ENCODE assay signal across 8 cellular contexts in the genomic region with DNA sequence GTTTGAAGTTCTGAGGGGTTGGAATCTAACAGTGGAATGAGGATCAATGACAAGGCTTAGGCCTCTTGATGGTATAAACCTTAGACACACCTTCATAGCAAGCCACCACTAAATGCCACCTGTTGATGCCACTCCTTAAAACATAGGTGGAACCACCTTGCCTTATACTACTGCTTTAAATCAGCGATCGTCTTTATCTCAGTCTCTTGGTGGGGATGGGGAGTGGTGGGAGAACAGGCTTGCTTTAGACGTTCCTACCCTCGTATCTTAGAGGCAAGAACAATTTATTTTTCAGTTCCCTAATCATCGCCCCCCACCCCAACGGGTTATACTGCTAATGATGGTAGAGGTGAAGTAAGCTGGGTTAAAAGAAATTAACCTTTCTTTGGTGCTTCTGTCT. TPM values are rescaled to one million over a fixed set of nuclear protein-coding genes. Genes with fewer than 3 reads are reported as not detected.
DNase-seq lines count a peak whose midpoint lies in the region; ATAC-seq and TF ChIP-seq lines count a peak whose summit lies in the region.

No MANE protein-coding gene starts in this region.

- H3K4me3 Mint-ChIP-seq in IgD-negative memory B cell: peak overlapping the region; percentile 96 to 99 (median 98)
- peak overlapping the region; percentile 97 for H3K4me3 Mint-ChIP-seq in chondrocyte (ENCODE audit: unreplicated experiment)
- peak overlapping the region; percentile 99 for H3K4me3 Mint-ChIP-seq in natural killer cell

- no peak for ATAC-seq in natural killer cell
- no peak for ATAC-seq in omental fat pad (ENCODE audit: low FRiP score)
- ATAC-seq in GM21576 (IDR thresholded peaks at IDR 0.05; ENCODE audit: unreplicated experiment): no peak

- intact Hi-C loops in natural killer cell (cut with micrococcal nuclease): no loop called here

- H3K9me3 Mint-ChIP-seq in IgD-negative memory B cell: no peaks in the 10 kb centered on the region
- no peaks in the 10 kb centered on the region for H3K9me3 Mint-ChIP-seq in chondrocyte (ENCODE audit: low read depth)
- H3K9me3 Mint-ChIP-seq in natural killer cell: no peaks in the 10 kb centered on the region

- H3K27me3 Mint-ChIP-seq in IgD-negative memory B cell (no peaks in the 10 kb centered on the region), chondrocyte (ENCODE audit: low read depth) (no peaks in the 10 kb centered on the region), natural killer cell (ENCODE audit: low read depth in 2 of 2) (no peaks in the 10 kb centered on the region)

- H3K27ac Mint-ChIP-seq in IgD-negative memory B cell (peak overlapping the region in 2 of 3 donors; percentile 96 to 100), chondrocyte (ENCODE audit: unreplicated experiment) (peak overlapping the region; percentile 13), natural killer cell (peak overlapping the region; percentile 99)

- DNase-seq in AG10803 (ENCODE audit: low read depth) (no peak), chondrocyte (ENCODE audit: low spot score) (no peak), natural killer cell (no peak), NCI-H1417 treated with DMSO at 0.1 percent for 48 hours (lab: John Stamatoyannopoulos, UW) (no peak), NCI-H1436 (lab: John Stamatoyannopoulos, UW) (no peak), omental fat pad (ENCODE audit: low spot score) (no peak)

- H3K4me1 Mint-ChIP-seq in IgD-negative memory B cell (peaks cover 49 to 53% (median 52%) of the 10 kb centered on the region in 3 donors), chondrocyte (ENCODE audit: low read depth) (peaks cover 68% of the 10 kb centered on the region), natural killer cell (peaks cover 70 to 72% of the 10 kb centered on the region in 2 donors)

- peak overlapping the region; percentile 99 for H3K4me3 ChIP-seq in AG10803 (ENCODE audit: low read length)

- H3K36me3 Mint-ChIP-seq in IgD-negative memory B cell (peaks cover 4% of the 10 kb centered on the region), chondrocyte (ENCODE audit: low read depth) (no peaks in the 10 kb centered on the region), natural killer cell (no peaks in the 10 kb centered on the region)

- TF ChIP-seq CTCF in AG10803 (conservative IDR thresholded peaks at IDR 0.05; ENCODE audit: low read length) (no peak), chondrocyte (IDR thresholded peaks at IDR 0.05) (no peak), natural killer cell (IDR thresholded peaks at IDR 0.05) (no peak), omental fat pad (IDR thresholded peaks at IDR 0.05) (no peak)

RNA-seq across cellular contexts. Expression of a gene that starts 1.3 kb away (rescaled TPM):
- 8.4 TPM for polyA plus RNA-seq in IgD-negative memory B cell
- total RNA-seq in chondrocyte: 12.4 to 14.2 TPM (median 13.8 TPM) in 3 replicates
- 10 to 100 TPM in 2 of 3 donors, 1 to 10 TPM in 1; 7.8 to 12.9 (median 10.5) TPM for total RNA-seq in natural killer cell
- 10 to 100 TPM in 2 of 4 donors, 1 to 10 TPM in 2; 7.4 to 14.8 (median 10.6) TPM for total RNA-seq in omental fat pad

Comparison
In these comparisons a context has a peak if more than half of its experiments do, and no peak if none do; other contexts are left out.
1. H3K27ac Mint-ChIP-seq: peak in every context shown above with its lines; median percentile 99 in natural killer cell; 98 in IgD-negative memory B cell; 13 in chondrocyte.